8 cellular contexts compared by ENCODE assay signal in genomic region chr13:50224534-50224933, GRCh38.
DNase-seq lines count a peak whose midpoint lies in the region; ATAC-seq, FAIRE-seq and TF ChIP-seq lines count a peak whose summit lies in the region.

No MANE protein-coding gene starts in this region.

- peaks cover 8% of the 10 kb centered on the region for H3K4me1 ChIP-seq in fibroblast of lung (ENCODE audit: control insufficient read depth, extremely low read depth, insufficient read depth, low read length)
- H3K4me1 ChIP-seq in kidney (ENCODE audit: control insufficient read depth in 1 of 2, insufficient read depth in 1 of 2, low read depth in 1 of 2, low read length in 2 of 2): no peaks in the 10 kb centered on the region

- no peaks in the 10 kb centered on the region for H3K36me3 ChIP-seq in fibroblast of lung (ENCODE audit: control insufficient read depth, insufficient read depth, low read length)
- H3K36me3 ChIP-seq in kidney (ENCODE audit: control insufficient read depth in 1 of 2, insufficient read depth in 2 of 2, low read length in 2 of 2): no peaks in the 10 kb centered on the region

- H3K79me2 ChIP-seq in fibroblast of lung (ENCODE audit: control insufficient read depth, insufficient read depth, low read length): no peaks in the 10 kb centered on the region

- H3K9me3 ChIP-seq in fibroblast of lung (ENCODE audit: control insufficient read depth, insufficient read depth, low read depth, low read length): no peaks in the 10 kb centered on the region
- H3K9me3 ChIP-seq in kidney (ENCODE audit: control insufficient read depth in 1 of 2, low read length in 2 of 2): peaks cover 0 to 3% of the 10 kb centered on the region in 2 donors

- no peak for FAIRE-seq in kidney (lab: Jason Lieb, UNC)

- no peak overlapping the region for H3K4me2 ChIP-seq in fibroblast of lung (ENCODE audit: extremely low read depth, insufficient read depth, low read length)

- TF ChIP-seq CTCF in fibroblast of lung (conservative IDR thresholded peaks at IDR 0.05 in 1 of 2, IDR thresholded peaks at IDR 0.05 in 1 of 2; ENCODE audit: low read depth in 1 of 2, low read length in 2 of 2) (no peak), kidney (IDR thresholded peaks at IDR 0.05; ENCODE audit: borderline replicate concordance, extremely low read depth, insufficient read depth) (no peak)

- H2AFZ ChIP-seq in fibroblast of lung (ENCODE audit: low read length): no peak overlapping the region

- H3K27ac ChIP-seq in fibroblast of lung (ENCODE audit: insufficient read depth, low read length) (no peak overlapping the region), kidney (ENCODE audit: low read depth in 2 of 2, low read length in 2 of 2) (no peak overlapping the region)

- H4K20me1 ChIP-seq in fibroblast of lung (ENCODE audit: control insufficient read depth, extremely low read depth, insufficient read depth, low read length): no peaks in the 10 kb centered on the region

- no peak overlapping the region for H3K4me3 ChIP-seq in fibroblast of lung (replicated peaks in 1 of 4; ENCODE audit: control extremely low read depth in 1 of 4, insufficient read depth in 1 of 4, low read depth in 3 of 4, low read length in 4 of 4)
- no peak overlapping the region for H3K4me3 ChIP-seq in kidney (ENCODE audit: low read length in 2 of 2)

- DNase-seq in fibroblast of lung (ENCODE audit: low read depth in 2 of 2): peak; percentile 47 to 54
- no peak for DNase-seq in central memory CD4-positive, alpha-beta T cell
- no peak for DNase-seq in epidermal melanocyte (ENCODE audit: insufficient read length, low spot score)
- no peak for DNase-seq in NCI-H2227 (lab: John Stamatoyannopoulos, UW; ENCODE audit: unreplicated experiment)
- DNase-seq in kidney: no peak

- intact Hi-C loops in kidney (cut with DNase I): no loop called here

- peaks cover 3% of the 10 kb centered on the region for H3K27me3 ChIP-seq in fibroblast of lung (ENCODE audit: control insufficient read depth, insufficient read depth, low read length)

- ATAC-seq in GM18517 (IDR thresholded peaks at IDR 0.05; ENCODE audit: unreplicated experiment) (peak; percentile 77), GM21529 (IDR thresholded peaks at IDR 0.05; ENCODE audit: unreplicated experiment) (peak; percentile 56), HG03521 (IDR thresholded peaks at IDR 0.05; ENCODE audit: unreplicated experiment) (peak; percentile 51)

- H3K9ac ChIP-seq in fibroblast of lung (ENCODE audit: insufficient read depth, low read length) (no peak overlapping the region), kidney (ENCODE audit: low read length in 2 of 2) (no peak overlapping the region)

Comparison
In these comparisons a context has a peak if more than half of its experiments do, and no peak if none do; other contexts are left out.
1. DNase-seq: peak in fibroblast of lung (2 of 2); none in central memory CD4-positive, alpha-beta T cell (single experiment), epidermal melanocyte (single experiment), NCI-H2227 (single experiment) and kidney (single experiment).
2. Peak in every context shown above with its lines, with median percentiles within 50 percentile points of each other: ATAC-seq.